1 cellular context compared by ENCODE assay signal in genomic region chr9:114072181-114073140, GRCh38.
A peak's percentile ranks its signal among the peaks of the same experiment; 100 is the strongest.
TF ChIP-seq lines count a peak whose summit lies in the region.

No MANE protein-coding gene starts in this region.

TF ChIP-seq in HepG2, 621 proteins besides CTCF, POLR2A, EP300 and RAD21:
- peak; percentile 40 for TF ChIP-seq RBM22 (optimal IDR thresholded peaks at IDR 0.05; ENCODE audit: low read length)
- no peak for TF ChIP-seq ZNF7 (CRISPR knock-in tag; IDR thresholded peaks at IDR 0.05)
- peak; percentile 28; the same call in 1 of the 2 replicates for TF ChIP-seq ZNF574 (CRISPR knock-in tag; IDR thresholded peaks at IDR 0.05)
- TF ChIP-seq IRX3 (CRISPR knock-in tag; IDR thresholded peaks at IDR 0.05; ENCODE audit: borderline replicate concordance, low read depth): no peak
- TF ChIP-seq RFXAP (CRISPR knock-in tag; IDR thresholded peaks at IDR 0.05; ENCODE audit: borderline replicate concordance): no peak
- TF ChIP-seq ZNF557 (CRISPR knock-in tag; IDR thresholded peaks at IDR 0.05): no peak
- no peak for TF ChIP-seq ZNF503 (CRISPR knock-in tag; IDR thresholded peaks at IDR 0.05)
- TF ChIP-seq HINFP (CRISPR knock-in tag; IDR thresholded peaks at IDR 0.05; ENCODE audit: low read depth): no peak
- no peak for TF ChIP-seq ZNF451 (CRISPR knock-in tag; IDR thresholded peaks at IDR 0.05)
- no peak for TF ChIP-seq ZNF30 (CRISPR knock-in tag; IDR thresholded peaks at IDR 0.05)
- no peak for TF ChIP-seq TEAD3 (CRISPR knock-in tag; optimal IDR thresholded peaks at IDR 0.05; ENCODE audit: borderline replicate concordance)
- TF ChIP-seq GLMP (CRISPR knock-in tag; IDR thresholded peaks at IDR 0.05; ENCODE audit: borderline replicate concordance): no peak
- peak; percentile 50 for TF ChIP-seq ZNF687 (CRISPR knock-in tag; IDR thresholded peaks at IDR 0.05)
- TF ChIP-seq CREB3 (CRISPR knock-in tag; IDR thresholded peaks at IDR 0.05): no peak
- peak; percentile 25 for TF ChIP-seq POLR2G (IDR thresholded peaks at IDR 0.05; ENCODE audit: low read depth, low read length)
- TF ChIP-seq ZNF546 (CRISPR knock-in tag; conservative IDR thresholded peaks at IDR 0.05): no peak
- no peak for TF ChIP-seq ZNF513 (CRISPR knock-in tag; conservative IDR thresholded peaks at IDR 0.05)
- no peak for TF ChIP-seq ZNF83 (CRISPR knock-in tag; IDR thresholded peaks at IDR 0.05; ENCODE audit: borderline replicate concordance)
- peak; percentile 90 for TF ChIP-seq LCORL (IDR thresholded peaks at IDR 0.05)
- TF ChIP-seq LCORL (CRISPR knock-in tag; IDR thresholded peaks at IDR 0.05): no peak
- peak; percentile 32 for TF ChIP-seq POLR2AphosphoS5 (IDR thresholded peaks at IDR 0.05; ENCODE audit: low read depth, low read length)
- no peak for TF ChIP-seq ZNF160 (CRISPR knock-in tag; IDR thresholded peaks at IDR 0.05)
- TF ChIP-seq ZNF766 (CRISPR knock-in tag; IDR thresholded peaks at IDR 0.05; ENCODE audit: borderline replicate concordance): no peak
- no peak for TF ChIP-seq SIX4 (CRISPR knock-in tag; IDR thresholded peaks at IDR 0.05)
- TF ChIP-seq SMARCC2 (IDR thresholded peaks at IDR 0.05): no peak
- TF ChIP-seq ZNF354B (CRISPR knock-in tag; IDR thresholded peaks at IDR 0.05): no peak
- 0 out of 2 replicates have a peak, but pooled peaks have one; percentile 20 for TF ChIP-seq KDM5B (CRISPR knock-in tag; IDR thresholded peaks at IDR 0.05; ENCODE audit: borderline replicate concordance)
- no peak for TF ChIP-seq U2AF1 (optimal IDR thresholded peaks at IDR 0.05; ENCODE audit: low read depth, low read length)
- no peak for TF ChIP-seq SYNCRIP (IDR thresholded peaks at IDR 0.05; ENCODE audit: insufficient read depth, low read depth, low read length)
- TF ChIP-seq KDM2A (CRISPR knock-in tag; IDR thresholded peaks at IDR 0.05; ENCODE audit: borderline replicate concordance, low read depth): no peak
- no peak for TF ChIP-seq NPAS2 (CRISPR knock-in tag; IDR thresholded peaks at IDR 0.05; ENCODE audit: borderline replicate concordance)
- peak; percentile 77 for TF ChIP-seq AGO2 (optimal IDR thresholded peaks at IDR 0.05; ENCODE audit: low read depth, low read length)
- no peak for TF ChIP-seq EED (CRISPR knock-in tag; IDR thresholded peaks at IDR 0.05)
- no peak for TF ChIP-seq HCFC1 (IDR thresholded peaks at IDR 0.05; ENCODE audit: low read depth, low read length)
- no peak for TF ChIP-seq ZNF460 (CRISPR knock-in tag; IDR thresholded peaks at IDR 0.05; ENCODE audit: borderline replicate concordance)
- TF ChIP-seq REST (IDR thresholded peaks at IDR 0.05; ENCODE audit: borderline replicate concordance in 1 of 2, low read depth in 1 of 2, low read length in 2 of 2): no peak
- TF ChIP-seq RBFOX2 (IDR thresholded peaks at IDR 0.05; ENCODE audit: low read depth, low read length): peak; percentile 36; the same call in 1 of the 2 replicates
- 0 out of 2 replicates have a peak, but pooled peaks have one; percentile 21 for TF ChIP-seq HNRNPL (IDR thresholded peaks at IDR 0.05; ENCODE audit: low read depth, low read length)
